Comparison of ENCODE assay signal across 9 cellular contexts in genomic region chr10:60140681-60141632, GRCh38.
DNase-seq lines count a peak whose midpoint lies in the region; ATAC-seq and TF ChIP-seq lines count a peak whose summit lies in the region.
"Had no signal": no experiment of that assay in that cellular context is flagged by ENCODE, and none has a peak within 500 bp of the region (broad histone marks: within the 10 kb centered on the region; RNA-seq: fewer than 3 reads in every experiment).

No MANE protein-coding gene starts in this region.

- intact Hi-C loops in PC-3 (cut with micrococcal nuclease) (loop anchor here (1.0 kb wide), 5 partner anchors 7 to 45 kb away; no protein-coding TSS in a partner anchor), right cardiac atrium (cut with DNase I) (no loop called here), gastrocnemius medialis (cut with DNase I; ENCODE audit: low total_unique reads) (loop anchor here (2.0 to 10.0 kb wide), 2 partner anchors 18 to 1024 kb away; no protein-coding TSS in a partner anchor)

- TF ChIP-seq CTCF in HEK293 (tag by site-specific recombination; IDR thresholded peaks at IDR 0.05), result peak; percentile 57; the same call in 1 of the 2 replicates
- TF ChIP-seq CTCF in PC-3 (conservative IDR thresholded peaks at IDR 0.05; ENCODE audit: low read depth, low read length), result 0 out of 2 replicates have a peak, but pooled peaks have one; percentile 7
- no peak for TF ChIP-seq CTCF in gastrocnemius medialis (IDR thresholded peaks at IDR 0.05 in 4 of 5, conservative IDR thresholded peaks at IDR 0.05 in 1 of 5)

- H3K4me2 ChIP-seq in PC-3 (ENCODE audit: low read length), result peak overlapping the region; percentile 80
- H3K4me2 ChIP-seq: KMS-11 had no signal

- peak overlapping the region; percentile 66 for H3K9ac ChIP-seq in PC-3 (ENCODE audit: low read length)
- H3K9ac ChIP-seq: KMS-11 had no signal

- no peaks in the 10 kb centered on the region for H3K27me3 ChIP-seq in PC-3 (ENCODE audit: low read length)
- no peaks in the 10 kb centered on the region for H3K27me3 ChIP-seq in right cardiac atrium (ENCODE audit: control insufficient read depth, insufficient read depth)
- H3K27me3 ChIP-seq in gastrocnemius medialis, result no peaks in the 10 kb centered on the region

- no peaks in the 10 kb centered on the region for H3K36me3 ChIP-seq in HEK293 (ENCODE audit: control insufficient read depth in 2 of 2, insufficient read depth in 1 of 2, low read length in 2 of 2)
- no peaks in the 10 kb centered on the region for H3K36me3 ChIP-seq in PC-3 (ENCODE audit: low read depth, low read length)
- no peaks in the 10 kb centered on the region for H3K36me3 ChIP-seq in gastrocnemius medialis

- in situ Hi-C loops in gastrocnemius medialis (cut with MboI; ENCODE audit: low sequenced_read_pairs in 4 of 4), result no loop called here

- no peaks in the 10 kb centered on the region for H3K9me3 ChIP-seq in HEK293 (ENCODE audit: control insufficient read depth, insufficient read depth, low read depth, low read length)
- H3K9me3 ChIP-seq in PC-3 (ENCODE audit: low read length), result no peaks in the 10 kb centered on the region
- H3K9me3 ChIP-seq in right cardiac atrium (ENCODE audit: control insufficient read depth, low read length), result no peaks in the 10 kb centered on the region
- H3K9me3 ChIP-seq in gastrocnemius medialis, result no peaks in the 10 kb centered on the region

- ATAC-seq in PC-3 (peak; percentile 81), right cardiac atrium (peak; percentile 83 to 87), gastrocnemius medialis (peak; percentile 86 to 89), HG02884 (IDR thresholded peaks at IDR 0.05; ENCODE audit: unreplicated experiment) (no peak), GM18873 (IDR thresholded peaks at IDR 0.05; ENCODE audit: low FRiP score, unreplicated experiment) (no peak)

- peak overlapping the region; percentile 51 for H2AFZ ChIP-seq in PC-3 (ENCODE audit: low read length)

- H3K4me3 ChIP-seq in HEK293 (ENCODE audit: low read depth, low read length) (peak overlapping the region; percentile 45), PC-3 (ENCODE audit: low read length) (peak overlapping the region; percentile 59), right cardiac atrium (ENCODE audit: low read length) (peak overlapping the region; percentile 64), gastrocnemius medialis (peak overlapping the region; percentile 56 to 63 (median 60))

- BruUV-seq in PC-3 (replicated peaks; lab: Mats Ljungman, UMichigan), result no TSS peak

- H3K4me1 ChIP-seq in HEK293 (ENCODE audit: control insufficient read depth, insufficient read depth, low read length) (peaks cover 15% of the 10 kb centered on the region), PC-3 (ENCODE audit: insufficient read depth, low read length) (peaks cover 70% of the 10 kb centered on the region), right cardiac atrium (ENCODE audit: control insufficient read depth, insufficient read depth, low read length) (no peaks in the 10 kb centered on the region), gastrocnemius medialis (peaks cover 25 to 31% of the 10 kb centered on the region in 2 donors)

- WGBS in right cardiac atrium, result 42% methylated on average over 11 of the region's 11 CpGs

- TF ChIP-seq POLR2A in gastrocnemius medialis (IDR thresholded peaks at IDR 0.05), result peak; percentile 30 to 51

- H3K9me2 ChIP-seq in PC-3 (replicated peaks; ENCODE audit: low read length), result no peaks in the 10 kb centered on the region

- H3K27ac ChIP-seq in HEK293 (ENCODE audit: extremely low read depth, low read depth, low read length) (peak overlapping the region; percentile 75), PC-3 (ENCODE audit: low read length) (peak overlapping the region; percentile 88), right cardiac atrium (ENCODE audit: low read length) (peak overlapping the region; percentile 84), gastrocnemius medialis (peak overlapping the region; percentile 86 to 96 (median 89))
- H3K27ac ChIP-seq: KMS-11 had no signal

- POLR2A ChIA-PET in HEK293 (lab: Yijun Ruan, JAX) (interaction anchor here (0.9 kb wide), 1 partner anchor 235 kb away, joined by 3 read pairs; the partner anchor contains the start of gene CCDC6), PC-3 (lab: Charles Lee; ENCODE audit: unreplicated experiment) (interaction anchor here (1.1 kb wide), 2 partner anchors 18 to 26 kb away, joined by 3 read pairs; no protein-coding TSS in a partner anchor)

- H3F3A ChIP-seq in PC-3 (ENCODE audit: low read length, unreplicated experiment), result no peaks in the 10 kb centered on the region

- H4K20me1 ChIP-seq in PC-3 (ENCODE audit: low read length), result no peaks in the 10 kb centered on the region

- CTCF ChIA-PET in HEK293 (lab: Yijun Ruan, JAX), result interaction anchor here (0.7 to 2.4 kb wide), 4 partner anchors 12 to 68 kb away, joined by 3 to 10 read pairs (median 4); no protein-coding TSS in a partner anchor
- CTCF ChIA-PET in PC-3 (lab: Charles Lee), result interaction anchor here (0.6 to 3.0 kb wide), 3 partner anchors 26 to 434 kb away, joined by 6 to 12 read pairs (median 6); no protein-coding TSS in a partner anchor

- H3K79me2 ChIP-seq in PC-3 (ENCODE audit: low read length), result no peaks in the 10 kb centered on the region

- DNase-seq in PC-3, result peak; percentile 81
- DNase-seq in right cardiac atrium, result peak in 2 of 3 donors; percentile 12 to 60
- peak; percentile 67 to 70 for DNase-seq in gastrocnemius medialis
- no peak for DNase-seq in HuH-7.5 (ENCODE audit: low spot score)
- no peak for DNase-seq in T-helper 9 cell

TF ChIP-seq in HEK293, 187 proteins besides CTCF, POLR2A, EP300 and RAD21 (continues in another document):
- TF ChIP-seq ZNF639 (tag by site-specific recombination; IDR thresholded peaks at IDR 0.05) (peak; percentile 16; the same call in 1 of the 2 replicates), RBAK (tag by site-specific recombination; IDR thresholded peaks at IDR 0.05) (no peak), KLF7 (tag by site-specific recombination; IDR thresholded peaks at IDR 0.05; ENCODE audit: borderline replicate concordance) (no peak), ZBTB48 (tag by site-specific recombination; IDR thresholded peaks at IDR 0.05) (peak; percentile 57), PATZ1 (tag by site-specific recombination; IDR thresholded peaks at IDR 0.05) (peak; percentile 37; the same call in 1 of the 2 replicates), PRDM4 (tag by site-specific recombination; IDR thresholded peaks at IDR 0.05) (peak; percentile 67), ZNF335 (tag by site-specific recombination; conservative IDR thresholded peaks at IDR 0.05) (peak; percentile 67), GLIS1 (tag by site-specific recombination; IDR thresholded peaks at IDR 0.05) (peak; percentile 70)

Comparison
In these comparisons a context has a peak if more than half of its experiments do, and no peak if none do; other contexts are left out.
1. CTCF ChIP-seq: peak in HEK293 (single experiment) and PC-3 (single experiment); none in gastrocnemius medialis (0 of 5).
2. ATAC-seq: peak in PC-3 (single experiment), right cardiac atrium (2 of 2) and gastrocnemius medialis (2 of 2); none in HG02884 (single experiment) and GM18873 (single experiment).
3. DNase-seq: peak in PC-3 (single experiment), right cardiac atrium (2 of 3) and gastrocnemius medialis (2 of 2); none in HuH-7.5 (single experiment) and T-helper 9 cell (single experiment).
4. intact Hi-C loops: an anchor here in PC-3 (1.0 kb wide) and gastrocnemius medialis (2.0 to 10.0 kb wide); none called in right cardiac atrium.
5. Peak in every context shown above with its lines, with median percentiles within 50 percentile points of each other: H3K27ac ChIP-seq and H3K4me3 ChIP-seq.